In genomic region chr2:44120428-44120827, GRCh38 we compare ENCODE assay signal across 8 cellular contexts. TPM values are rescaled to one million over a fixed set of nuclear protein-coding genes. Genes with fewer than 3 reads are reported as not detected.
DNase-seq lines count a peak whose midpoint lies in the region; ATAC-seq, FAIRE-seq and TF ChIP-seq lines count a peak whose summit lies in the region.

No MANE protein-coding gene starts in this region.

- intact Hi-C loops in CD4-positive, alpha-beta T cell (cut with DNase I, micrococcal nuclease) = loop anchor here (1.0 to 5.0 kb wide), 2 partner anchors 47 to 49 kb away; partner anchors contain the start of gene PPM1B (in 1 of the 2)
- intact Hi-C loops in cardiac septum (cut with DNase I) = no loop called here

- no peaks in the 10 kb centered on the region for H3K27me3 Mint-ChIP-seq in CD4-positive, alpha-beta T cell

- dilution Hi-C loops in keratinocyte (cut with MboI; ENCODE audit: extremely low pct_ligation_motif_present, low sequenced_read_pairs) = no loop called here

- DNase-seq in CD4-positive, alpha-beta T cell = peak in 1 of 10 experiments; percentile 8
- DNase-seq in MG63 (peak; percentile 24), activated T-cell treated with anti-CD3 and anti-CD28 coated beads for 4 hours (peak; percentile 15), keratinocyte (ENCODE audit: low read depth, low spot score) (peak; percentile 26), cardiac septum (ENCODE audit: low spot score) (no peak), Karpas-422 (no peak), ecto neural progenitor cell (ENCODE audit: low spot score) (no peak), DMS 273 treated with DMSO at 0.1 percent for 48 hours (lab: John Stamatoyannopoulos, UW) (no peak)

- no peak overlapping the region for H3K27ac Mint-ChIP-seq in CD4-positive, alpha-beta T cell

- H3K9me2 ChIP-seq in Karpas-422 (replicated peaks; ENCODE audit: insufficient read depth, low read length) = no peaks in the 10 kb centered on the region

- no peak for TF ChIP-seq CTCF in CD4-positive, alpha-beta T cell (IDR thresholded peaks at IDR 0.05)
- TF ChIP-seq CTCF in keratinocyte (optimal IDR thresholded peaks at IDR 0.05 in 1 of 3, IDR thresholded peaks at IDR 0.05 in 1 of 3, conservative IDR thresholded peaks at IDR 0.05 in 1 of 3; ENCODE audit: extremely low read depth in 1 of 3, insufficient read depth in 2 of 3, low read length in 3 of 3) = no peak

- H4K20me1 ChIP-seq in keratinocyte (ENCODE audit: control insufficient read depth, extremely low read depth, insufficient read depth, low read length) = no peaks in the 10 kb centered on the region
- no peaks in the 10 kb centered on the region for H4K20me1 ChIP-seq in Karpas-422 (ENCODE audit: insufficient read depth, low read depth, low read length)

- H3K9me1 ChIP-seq in keratinocyte (ENCODE audit: control insufficient read depth, extremely low read depth, insufficient read depth, low read length) = no peaks in the 10 kb centered on the region

- H3K27ac ChIP-seq in CD4-positive, alpha-beta T cell (ENCODE audit: low read depth, low read length) = no peak overlapping the region
- H3K27ac ChIP-seq in keratinocyte (ENCODE audit: control insufficient read depth, insufficient read depth, low read length) = peak overlapping the region; percentile 47
- H3K27ac ChIP-seq in Karpas-422 (ENCODE audit: low read length) = no peak overlapping the region

- peak; percentile 72 for FAIRE-seq in keratinocyte (lab: Jason Lieb, UNC)

- H3K9me3 Mint-ChIP-seq in CD4-positive, alpha-beta T cell = no peaks in the 10 kb centered on the region

- peak; percentile 86 for ATAC-seq in CD4-positive, alpha-beta T cell (ENCODE audit: poor library complexity)

- peak overlapping the region; percentile 63 for H3K4me2 ChIP-seq in keratinocyte (ENCODE audit: control insufficient read depth, extremely low read depth, insufficient read depth, low read depth, low read length)
- H3K4me2 ChIP-seq in Karpas-422 (ENCODE audit: low read depth, low read length, poor library complexity, severe bottlenecking) = no peak overlapping the region

- CTCF ChIA-PET in CD4-positive, alpha-beta T cell (lab: Charles Lee) = no interaction called here

- H3K4me1 ChIP-seq in keratinocyte (ENCODE audit: control insufficient read depth, extremely low read depth, insufficient read depth, low read length) (peaks cover 22% of the 10 kb centered on the region), Karpas-422 (ENCODE audit: low read length) (no peaks in the 10 kb centered on the region)

- H2AFZ ChIP-seq in keratinocyte (ENCODE audit: control insufficient read depth, low read length) (no peak overlapping the region), Karpas-422 (ENCODE audit: low read length) (no peak overlapping the region)

- no peak overlapping the region for H3K9ac ChIP-seq in keratinocyte (ENCODE audit: control insufficient read depth, extremely low read depth, insufficient read depth, low read length)
- no peak overlapping the region for H3K9ac ChIP-seq in Karpas-422 (ENCODE audit: low read length)

- no peaks in the 10 kb centered on the region for H3K27me3 ChIP-seq in CD4-positive, alpha-beta T cell (ENCODE audit: control insufficient read depth, insufficient read depth, low read length)
- H3K27me3 ChIP-seq in MG63 (no peaks in the 10 kb centered on the region), keratinocyte (ENCODE audit: control insufficient read depth, extremely low read depth, insufficient read depth, low read length) (no peaks in the 10 kb centered on the region), Karpas-422 (ENCODE audit: low read length) (no peaks in the 10 kb centered on the region)

- H3K79me2 ChIP-seq in keratinocyte (ENCODE audit: control insufficient read depth, insufficient read depth, low read length) (no peaks in the 10 kb centered on the region), Karpas-422 (ENCODE audit: low read length) (no peaks in the 10 kb centered on the region)

- H3K36me3 ChIP-seq in MG63 (no peaks in the 10 kb centered on the region), keratinocyte (ENCODE audit: control insufficient read depth in 2 of 2, extremely low read depth in 1 of 2, insufficient read depth in 2 of 2, low read length in 2 of 2) (no peaks in the 10 kb centered on the region), Karpas-422 (ENCODE audit: insufficient read depth, low read length) (no peaks in the 10 kb centered on the region)

- H3K4me3 ChIP-seq in MG63 (no peak overlapping the region), keratinocyte (ENCODE audit: control insufficient read depth in 2 of 3, extremely low read depth in 1 of 3, insufficient read depth in 2 of 3, low read depth in 1 of 3, low read length in 3 of 3) (no peak overlapping the region), Karpas-422 (ENCODE audit: low read length) (no peak overlapping the region)

- peaks cover 12% of the 10 kb centered on the region for H3K4me1 Mint-ChIP-seq in CD4-positive, alpha-beta T cell (ENCODE audit: low read depth)

- H3K4me3 Mint-ChIP-seq in CD4-positive, alpha-beta T cell = no peak overlapping the region

- H3K9me3 ChIP-seq in CD4-positive, alpha-beta T cell (ENCODE audit: control insufficient read depth, low read length) = no peaks in the 10 kb centered on the region
- H3K9me3 ChIP-seq in MG63 (no peaks in the 10 kb centered on the region), keratinocyte (ENCODE audit: control insufficient read depth, low read depth, low read length) (no peaks in the 10 kb centered on the region), Karpas-422 (ENCODE audit: low read length) (no peaks in the 10 kb centered on the region)

- POLR2A ChIA-PET in CD4-positive, alpha-beta T cell (lab: Charles Lee) = interaction anchor here (0.6 to 1.4 kb wide), 2 partner anchors 10 to 28 kb away, joined by 3 to 4 read pairs; no protein-coding TSS in a partner anchor

- no peaks in the 10 kb centered on the region for H3K36me3 Mint-ChIP-seq in CD4-positive, alpha-beta T cell (ENCODE audit: low read depth)

RNA-seq across cellular contexts. Expression of gene PPM1B, which starts 48.2 kb away (rescaled TPM):
- total RNA-seq in CD4-positive, alpha-beta T cell = 10 to 100 TPM; 87.3 to 89.6 TPM
- total RNA-seq in MG63 (2014; rRNA removed; shearing (Covaris generic); ENCODE audit: low replicate concordance) = 16.6 and 29.5 TPM in 2 replicates
- polyA plus RNA-seq in keratinocyte = 14.6 to 34.5 TPM (median 23.0 TPM) in 3 replicates
- polyA plus RNA-seq in keratinocyte (2011; ENCODE audit: low read depth) = 18.7 TPM
- polyA plus RNA-seq in keratinocyte (2011; cell fraction: cytosol; rRNA removed) = 10.3 and 22.8 TPM in 2 replicates
- 20.5 and 24.7 TPM in 2 replicates for polyA plus RNA-seq in keratinocyte (2011; cell fraction: nucleus; rRNA removed)
- polyA plus RNA-seq in keratinocyte (2012; ENCODE audit: low replicate concordance) = 16.6 and 19.9 TPM in 2 replicates
- polyA minus RNA-seq in keratinocyte = 15.7 to 44.7 TPM (median 17.7 TPM) in 3 replicates
- 23.8 TPM for polyA minus RNA-seq in keratinocyte (2011; cell fraction: cytosol; rRNA and poly(A)+ RNA removed)
- polyA minus RNA-seq in keratinocyte (2011; cell fraction: nucleus; rRNA and poly(A)+ RNA removed) = 21.7 and 40.3 TPM in 2 replicates
- 68.4 TPM for total RNA-seq in cardiac septum
- 25.2 and 49.5 TPM in 2 replicates for total RNA-seq in Karpas-422 (2014; rRNA removed; shearing (Covaris generic); ENCODE audit: low replicate concordance)

Comparison
In these comparisons a context has a peak if more than half of its experiments do, and no peak if none do; other contexts are left out.
1. DNase-seq: peak in MG63 (single experiment), activated T-cell treated with anti-CD3 and anti-CD28 coated beads for 4 hours (single experiment) and keratinocyte (single experiment); none in cardiac septum (single experiment), Karpas-422 (single experiment), ecto neural progenitor cell (single experiment) and DMS 273 treated with DMSO at 0.1 percent for 48 hours (single experiment).